Comparison of ENCODE assay signal across 8 cellular contexts in genomic region chr21:36319767-36320420, GRCh38. TPM values are rescaled to one million over a fixed set of nuclear protein-coding genes. Genes with fewer than 3 reads are reported as not detected.
A peak's percentile ranks its signal among the peaks of the same experiment; 100 is the strongest.
DNase-seq lines count a peak whose midpoint lies in the region; ATAC-seq, FAIRE-seq and TF ChIP-seq lines count a peak whose summit lies in the region.

Gene MORC3, plus strand, starts transcription at chr21:36320197. Its CDS starts 68 bp downstream, at chr21:36320265.

- WGBS in psoas muscle, 3 donors, result 0 to 1% (median 1%) methylated on average over 40 to 59 of the region's 59 CpGs

- peak within 1 kb of the TSS; percentile 97 for H3K4me3 Mint-ChIP-seq in T-helper 2 cell treated with Interferon-gamma antibody and Interleukin-4, amounts not matched to agents 5 μg/mL and 100 μg/mL, for 36 hours

- H3K9me3 ChIP-seq in ascending aorta, result no peaks in the 10 kb centered on the region
- no peaks in the 10 kb centered on the region for H3K9me3 ChIP-seq in right atrium auricular region
- H3K9me3 ChIP-seq in psoas muscle, result no peaks in the 10 kb centered on the region

- ATAC-seq in GM18502 (IDR thresholded peaks at IDR 0.05; ENCODE audit: poor library complexity, unreplicated experiment), result peak; percentile 84
- peak; percentile 85 for ATAC-seq in HG02970 (IDR thresholded peaks at IDR 0.05; ENCODE audit: low FRiP score, unreplicated experiment)
- ATAC-seq in psoas muscle, result peak; percentile 95 to 97 (median 96)

- peak; percentile 98 to 99 for DNase-seq in NCI-H1930 (lab: John Stamatoyannopoulos, UW)
- DNase-seq in T-helper 2 cell treated with Interferon-gamma antibody and Interleukin-4, amounts not matched to agents 5 μg/mL and 100 μg/mL, for 36 hours (ENCODE audit: low spot score), result peak; percentile 97
- DNase-seq in ascending aorta (ENCODE audit: low spot score in 2 of 2), result peak; percentile 94 to 99
- peak; percentile 97 for DNase-seq in right atrium auricular region (ENCODE audit: low spot score)
- DNase-seq in psoas muscle, result peak; percentile 97 to 99
- peak; percentile 89 for DNase-seq in urothelium cell line (ENCODE audit: low spot score)

- H3K4me3 ChIP-seq in ascending aorta (peak within 1 kb of the TSS; percentile 87 to 91), right atrium auricular region (peak within 1 kb of the TSS; percentile 90 to 91), psoas muscle (peak within 1 kb of the TSS; percentile 94)

- peak within 1 kb of the TSS; percentile 96 for H3K27ac Mint-ChIP-seq in T-helper 2 cell treated with Interferon-gamma antibody and Interleukin-4, amounts not matched to agents 5 μg/mL and 100 μg/mL, for 36 hours

- peaks cover 27% of the 10 kb centered on the region for H3K36me3 Mint-ChIP-seq in T-helper 2 cell treated with Interferon-gamma antibody and Interleukin-4, amounts not matched to agents 5 μg/mL and 100 μg/mL, for 36 hours (ENCODE audit: low read depth)

- TF ChIP-seq CTCF in ascending aorta (IDR thresholded peaks at IDR 0.05) (no peak), right atrium auricular region (IDR thresholded peaks at IDR 0.05) (no peak), psoas muscle (IDR thresholded peaks at IDR 0.05) (no peak)

- peaks cover 24% of the 10 kb centered on the region for H3K4me1 Mint-ChIP-seq in T-helper 2 cell treated with Interferon-gamma antibody and Interleukin-4, amounts not matched to agents 5 μg/mL and 100 μg/mL, for 36 hours (ENCODE audit: low read depth)

- no peak for FAIRE-seq in urothelium cell line (lab: Jason Lieb, UNC)

- H3K27me3 ChIP-seq in ascending aorta (no peaks in the 10 kb centered on the region), right atrium auricular region (no peaks in the 10 kb centered on the region), psoas muscle (ENCODE audit: insufficient read depth in 3 of 3, low read length in 2 of 3) (no peaks in the 10 kb centered on the region)

- H3K27ac ChIP-seq in ascending aorta, result peak within 1 kb of the TSS; percentile 97
- H3K27ac ChIP-seq in right atrium auricular region, result peak within 1 kb of the TSS; percentile 95 to 98
- peak within 1 kb of the TSS; percentile 99 for H3K27ac ChIP-seq in psoas muscle

- intact Hi-C loops in ascending aorta (cut with DNase I), result loop anchor here (1.0 to 10.0 kb wide), 5 partner anchors 115 to 1433 kb away; partner anchors contain the start of genes CBR3, DOP1B and SETD4
- intact Hi-C loops in psoas muscle (cut with DNase I), result loop anchor here in 1 of 2 donors (2.0 to 5.0 kb wide), 2 partner anchors 62 to 163 kb away; partner anchors contain the start of gene DOP1B

- H3K4me1 ChIP-seq in ascending aorta (peaks cover 0 to 21% of the 10 kb centered on the region in 2 donors), right atrium auricular region (peaks cover 0 to 33% of the 10 kb centered on the region in 2 donors), psoas muscle (peaks cover 31% of the 10 kb centered on the region)

- peaks cover 0 to 7% of the 10 kb centered on the region in 2 donors for H3K36me3 ChIP-seq in ascending aorta
- no peaks in the 10 kb centered on the region for H3K36me3 ChIP-seq in right atrium auricular region
- peaks cover 0 to 7% of the 10 kb centered on the region in 2 donors for H3K36me3 ChIP-seq in psoas muscle (ENCODE audit: insufficient read depth in 1 of 2, low read depth in 1 of 2)

- H3K27me3 Mint-ChIP-seq in T-helper 2 cell treated with Interferon-gamma antibody and Interleukin-4, amounts not matched to agents 5 μg/mL and 100 μg/mL, for 36 hours (ENCODE audit: low read depth), result no peaks in the 10 kb centered on the region

- H3K9me3 Mint-ChIP-seq in T-helper 2 cell treated with Interferon-gamma antibody and Interleukin-4, amounts not matched to agents 5 μg/mL and 100 μg/mL, for 36 hours, result no peaks in the 10 kb centered on the region

RNA-seq across cellular contexts. Expression of gene MORC3, which starts in this region (rescaled TPM):
- 7.9 TPM for total RNA-seq in ascending aorta
- total RNA-seq in right atrium auricular region, result 10 to 100 TPM; 21.1 to 23.7 TPM
- total RNA-seq in psoas muscle, result 10 to 100 TPM; 18.9 to 29.6 (median 26.3) TPM
- polyA plus RNA-seq in psoas muscle, result 10 to 100 TPM; 12.4 to 33.5 (median 14.2) TPM

Comparison
In these comparisons a context has a peak if more than half of its experiments do, and no peak if none do; other contexts are left out.
1. Peak in every context shown above with its lines: DNase-seq, ATAC-seq, H3K4me3 ChIP-seq and H3K27ac ChIP-seq.